Comparison of ENCODE assay signal across 8 cellular contexts in the genomic region with DNA sequence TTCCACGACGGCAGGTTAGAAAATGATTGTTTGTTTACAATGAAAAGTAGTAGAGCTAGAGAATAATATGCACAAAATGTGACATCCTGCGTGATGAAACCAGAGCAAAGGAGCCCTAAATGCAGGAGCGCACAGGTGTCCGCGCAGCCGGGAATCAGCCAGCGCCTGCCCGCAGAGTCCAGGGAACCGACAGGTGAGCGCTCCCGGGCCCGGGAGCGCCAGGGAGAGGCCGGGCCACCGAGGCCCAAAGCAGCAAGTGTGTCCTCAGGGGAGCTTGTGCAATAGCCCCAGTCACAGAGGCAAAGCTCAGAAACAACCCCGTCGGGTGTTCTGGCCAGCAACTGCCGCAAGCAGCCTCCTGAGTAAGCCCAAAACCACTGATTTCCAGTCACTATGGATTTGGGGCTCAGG. TPM values are rescaled to one million over a fixed set of nuclear protein-coding genes. Genes with fewer than 3 reads are reported as not detected.
DNase-seq lines count a peak whose midpoint lies in the region; ATAC-seq and TF ChIP-seq lines count a peak whose summit lies in the region.

No MANE protein-coding gene starts in this region.

- no peaks in the 10 kb centered on the region for H3K9me2 ChIP-seq in MM.1S (replicated peaks; ENCODE audit: insufficient read depth, low read length)

- H3K4me1 ChIP-seq in CD4-positive, alpha-beta memory T cell (ENCODE audit: insufficient read depth, low read length), result peaks cover 23% of the 10 kb centered on the region
- H3K4me1 ChIP-seq in MM.1S (ENCODE audit: low read length), result peaks cover 18% of the 10 kb centered on the region

- intact Hi-C loops in CD4-positive, alpha-beta memory T cell (cut with micrococcal nuclease), result loop anchor here (2.0 to 10.0 kb wide), 2 partner anchors 67 to 153 kb away; partner anchors contain the start of genes FUCA1 and PNRC2
- intact Hi-C loops in dendritic cell treated with granulocyte-macrophage colony-stimulating factor and Interleukin-4, amounts not matched to agents 40 ng/mL and 50 ng/mL, for 4 days (cut with micrococcal nuclease), result loop anchor here (10.0 kb wide), 1 partner anchor 163 kb away; no protein-coding TSS in a partner anchor
- intact Hi-C loops in sciatic nerve (cut with DNase I), result no loop called here

- no peaks in the 10 kb centered on the region for H3K36me3 ChIP-seq in CD4-positive, alpha-beta memory T cell (ENCODE audit: insufficient read depth, low read length)
- H3K36me3 ChIP-seq in MM.1S (replicated peaks; ENCODE audit: insufficient read depth, low read length), result no peaks in the 10 kb centered on the region

- no peaks in the 10 kb centered on the region for H3K27me3 ChIP-seq in CD4-positive, alpha-beta memory T cell (ENCODE audit: insufficient read depth, low read length)
- no peaks in the 10 kb centered on the region for H3K27me3 ChIP-seq in MM.1S (replicated peaks; ENCODE audit: insufficient read depth, low read length)

- POLR2A ChIA-PET in CD4-positive, alpha-beta memory T cell (lab: Charles Lee; ENCODE audit: partially characterized antibody), result interaction anchor here (1.0 to 5.6 kb wide), 14 partner anchors 10 to 179 kb away, joined by 3 to 70 read pairs (median 6); partner anchors contain the start of genes ELOA, HMGCL, LYPLA2 and PITHD1

- H3K27ac Mint-ChIP-seq in CD4-positive, alpha-beta memory T cell, result peak overlapping the region; percentile 84 to 95 (median 93)
- peak overlapping the region; percentile 92 for H3K27ac Mint-ChIP-seq in dendritic cell treated with granulocyte-macrophage colony-stimulating factor and Interleukin-4, amounts not matched to agents 40 ng/mL and 50 ng/mL, for 4 days
- H3K27ac Mint-ChIP-seq in nephron progenitor cell, result no peak overlapping the region

- DNase-seq in CD4-positive, alpha-beta memory T cell, result no peak
- DNase-seq in MM.1S (no peak), nephron progenitor cell (no peak), NCI-H2196 treated with DMSO at 0.1 percent for 48 hours (lab: John Stamatoyannopoulos, UW; ENCODE audit: unreplicated experiment) (no peak), sciatic nerve (ENCODE audit: low spot score) (no peak), amniotic stem cell (lab: John Stamatoyannopoulos, UW) (no peak), mesenteric fat pad (ENCODE audit: low spot score) (no peak)

- no peak for ATAC-seq in sciatic nerve

- H3K4me3 ChIP-seq in CD4-positive, alpha-beta memory T cell (ENCODE audit: low read length in 2 of 2), result peak overlapping the region; percentile 70 to 88
- H3K4me3 ChIP-seq in MM.1S (ENCODE audit: low read length), result peak overlapping the region; percentile 82

- H3F3A ChIP-seq in MM.1S (ENCODE audit: insufficient read depth, low read length), result peaks cover 12% of the 10 kb centered on the region

- TF ChIP-seq CTCF in MM.1S (IDR thresholded peaks at IDR 0.05; ENCODE audit: low read length) (no peak), nephron progenitor cell (IDR thresholded peaks at IDR 0.05) (no peak)

- H3K9me3 ChIP-seq in CD4-positive, alpha-beta memory T cell (ENCODE audit: control insufficient read depth in 1 of 2, low read length in 2 of 2), result no peaks in the 10 kb centered on the region
- no peaks in the 10 kb centered on the region for H3K9me3 ChIP-seq in MM.1S (replicated peaks; ENCODE audit: insufficient read depth, low read length)

- peaks cover 8 to 38% (median 21%) of the 10 kb centered on the region in 4 donors for H3K4me1 Mint-ChIP-seq in CD4-positive, alpha-beta memory T cell
- H3K4me1 Mint-ChIP-seq in dendritic cell treated with granulocyte-macrophage colony-stimulating factor and Interleukin-4, amounts not matched to agents 40 ng/mL and 50 ng/mL, for 4 days (ENCODE audit: low read depth), result peaks cover 65% of the 10 kb centered on the region
- peaks cover 17% of the 10 kb centered on the region for H3K4me1 Mint-ChIP-seq in nephron progenitor cell

- no peaks in the 10 kb centered on the region for H3K27me3 Mint-ChIP-seq in CD4-positive, alpha-beta memory T cell
- H3K27me3 Mint-ChIP-seq in dendritic cell treated with granulocyte-macrophage colony-stimulating factor and Interleukin-4, amounts not matched to agents 40 ng/mL and 50 ng/mL, for 4 days, result no peaks in the 10 kb centered on the region
- H3K27me3 Mint-ChIP-seq in nephron progenitor cell (ENCODE audit: low read depth, poor library complexity), result peaks cover 14% of the 10 kb centered on the region

- H3K4me3 Mint-ChIP-seq in CD4-positive, alpha-beta memory T cell, result peak overlapping the region; percentile 72 to 98 (median 92)
- H3K4me3 Mint-ChIP-seq in dendritic cell treated with granulocyte-macrophage colony-stimulating factor and Interleukin-4, amounts not matched to agents 40 ng/mL and 50 ng/mL, for 4 days, result peak overlapping the region; percentile 87
- H3K4me3 Mint-ChIP-seq in nephron progenitor cell, result peak overlapping the region; percentile 94

- no peaks in the 10 kb centered on the region for H3K9me3 Mint-ChIP-seq in CD4-positive, alpha-beta memory T cell
- no peaks in the 10 kb centered on the region for H3K9me3 Mint-ChIP-seq in dendritic cell treated with granulocyte-macrophage colony-stimulating factor and Interleukin-4, amounts not matched to agents 40 ng/mL and 50 ng/mL, for 4 days
- no peaks in the 10 kb centered on the region for H3K9me3 Mint-ChIP-seq in nephron progenitor cell

- peak overlapping the region; percentile 92 for H3K27ac ChIP-seq in CD4-positive, alpha-beta memory T cell (ENCODE audit: low read depth, low read length)
- H3K27ac ChIP-seq in MM.1S (ENCODE audit: low read length), result no peak overlapping the region; the same call in 1 of the 2 replicates

- peak overlapping the region; percentile 94 for H3K4me2 ChIP-seq in MM.1S (ENCODE audit: low read depth, low read length)

- no peaks in the 10 kb centered on the region for H4K20me1 ChIP-seq in MM.1S (ENCODE audit: insufficient read depth, low read length)

- peak overlapping the region; percentile 89 for H2AFZ ChIP-seq in MM.1S (ENCODE audit: low read length)

- H3K9ac ChIP-seq in MM.1S (ENCODE audit: low read length), result peak overlapping the region; percentile 91

- CTCF ChIA-PET in CD4-positive, alpha-beta memory T cell (lab: Charles Lee; ENCODE audit: partially characterized antibody), result interaction anchor here (0.8 to 3.5 kb wide), 8 partner anchors 9 to 68 kb away, joined by 3 to 27 read pairs (median 3); no protein-coding TSS in a partner anchor

- no peaks in the 10 kb centered on the region for H3K79me2 ChIP-seq in MM.1S (ENCODE audit: low read length)

- H3K36me3 Mint-ChIP-seq in CD4-positive, alpha-beta memory T cell, result peaks cover 5 to 21% of the 10 kb centered on the region in 2 donors
- H3K36me3 Mint-ChIP-seq in dendritic cell treated with granulocyte-macrophage colony-stimulating factor and Interleukin-4, amounts not matched to agents 40 ng/mL and 50 ng/mL, for 4 days (ENCODE audit: low read depth), result peaks cover 86% of the 10 kb centered on the region
- peaks cover 17% of the 10 kb centered on the region for H3K36me3 Mint-ChIP-seq in nephron progenitor cell (ENCODE audit: low read depth)

RNA-seq across cellular contexts. Expression of gene GALE, which starts 0.8 kb away (rescaled TPM):
- 10 to 100 TPM; 11.2 to 12.0 TPM for total RNA-seq in CD4-positive, alpha-beta memory T cell
- polyA plus RNA-seq in CD4-positive, alpha-beta memory T cell, result 10 to 100 TPM; 13.8 to 15.9 TPM
- total RNA-seq in sciatic nerve, result 15.8 TPM
- total RNA-seq in mesenteric fat pad, result 22.6 TPM

RNA-seq across cellular contexts. Expression of gene LYPLA2, which starts 10.4 kb away (rescaled TPM):
- total RNA-seq in CD4-positive, alpha-beta memory T cell, result 10 to 100 TPM; 52.6 to 55.8 TPM
- polyA plus RNA-seq in CD4-positive, alpha-beta memory T cell, result 100 to 1,000 TPM; 110 to 151 TPM
- total RNA-seq in sciatic nerve (30.7 TPM), mesenteric fat pad (37.2 TPM)

RNA-seq across cellular contexts. Expression of gene PITHD1, which starts 23.1 kb away (rescaled TPM):
- 10 to 100 TPM; 78.3 to 82.1 TPM for total RNA-seq in CD4-positive, alpha-beta memory T cell
- polyA plus RNA-seq in CD4-positive, alpha-beta memory T cell, result 10 to 100 TPM; 65.3 to 82.2 TPM
- 100 TPM for total RNA-seq in sciatic nerve
- total RNA-seq in mesenteric fat pad, result 57.2 TPM

RNA-seq across cellular contexts. Expression of gene HMGCL, which starts 23.9 kb away (rescaled TPM):
- 10 to 100 TPM; 36.3 to 38.5 TPM for total RNA-seq in CD4-positive, alpha-beta memory T cell
- polyA plus RNA-seq in CD4-positive, alpha-beta memory T cell, result 10 to 100 TPM; 27.8 to 32.3 TPM
- total RNA-seq in sciatic nerve (34.4 TPM), mesenteric fat pad (31.7 TPM)

RNA-seq across cellular contexts. Expression of gene ELOA, which starts 58.1 kb away (rescaled TPM):
- 10 to 100 TPM; 28.3 to 31.7 TPM for total RNA-seq in CD4-positive, alpha-beta memory T cell
- polyA plus RNA-seq in CD4-positive, alpha-beta memory T cell, result 10 to 100 TPM; 17.1 to 32.4 TPM
- total RNA-seq in sciatic nerve, result 28.2 TPM
- 51.1 TPM for total RNA-seq in mesenteric fat pad
